Comparison of ENCODE assay signal across 24 cellular contexts in genomic region chr1:117702654-117703053, GRCh38.
"Had no signal": no experiment of that assay in that cellular context is flagged by ENCODE, and none has a peak within 500 bp of the region (broad histone marks: within the 10 kb centered on the region; RNA-seq: fewer than 3 reads in every experiment).

No MANE protein-coding gene starts in this region.

- H3K4me1 ChIP-seq: adrenal gland, left lung, right lobe of liver, suprapubic skin, tibial nerve had no signal

- H3K27ac Mint-ChIP-seq: activated CD4-positive, alpha-beta memory T cell treated with anti-CD3 and anti-CD28 coated beads, Interleukin-2, amount 10 ng/mL, durations not matched to agents 7 days and 5 days; activated CD4-positive, alpha-beta T cell treated with anti-CD3 and anti-CD28 coated beads, Interleukin-2, amount 10 ng/mL, durations not matched to agents 24 days and 14 days; activated naive CD4-positive, alpha-beta T cell treated with anti-CD3 and anti-CD28 coated beads, Interleukin-2, amount 50 U/mL, for 24 hours; mesothelial cell of epicardium; neural progenitor cell had no signal

- H3K9me3 Mint-ChIP-seq: mesothelial cell of epicardium had no signal

- H3K27ac ChIP-seq: adrenal gland, ascending aorta, brain microvascular endothelial cell, hepatocyte, left lung, neural progenitor cell, right lobe of liver, skin epidermis, stomach, suprapubic skin, tibial nerve had no signal

- H3K9me3 ChIP-seq: adrenal gland, ascending aorta, left lung, right lobe of liver, stomach, suprapubic skin had no signal

- H3K36me3 ChIP-seq: adrenal gland, ascending aorta, brain microvascular endothelial cell, left lung, neural progenitor cell, right lobe of liver, stomach, suprapubic skin, tibial nerve had no signal

- ATAC-seq: left lung; naive thymus-derived CD8-positive, alpha-beta T cell; right lobe of liver had no signal

- H3K27me3 ChIP-seq: adrenal gland, ascending aorta, brain microvascular endothelial cell, hepatocyte, neural progenitor cell, right lobe of liver, stomach, suprapubic skin, tibial nerve had no signal

- H3K4me3 ChIP-seq: adrenal gland, ascending aorta, hepatocyte, left lung, lung, neural progenitor cell, right lobe of liver, skin epidermis, stomach, suprapubic skin, tibial nerve had no signal

- H3K4me1 Mint-ChIP-seq: activated naive CD4-positive, alpha-beta T cell treated with anti-CD3 and anti-CD28 coated beads, Interleukin-2, amount 50 U/mL, for 24 hours; immature natural killer cell; neural progenitor cell had no signal

- H3K4me3 Mint-ChIP-seq: activated CD4-positive, alpha-beta memory T cell treated with anti-CD3 and anti-CD28 coated beads, Interleukin-2, amount 10 ng/mL, durations not matched to agents 7 days and 5 days; activated CD4-positive, alpha-beta T cell treated with anti-CD3 and anti-CD28 coated beads, Interleukin-2, amount 10 ng/mL, durations not matched to agents 24 days and 14 days; activated naive CD4-positive, alpha-beta T cell treated with anti-CD3 and anti-CD28 coated beads, Interleukin-2, amount 50 U/mL, for 24 hours; immature natural killer cell; mesothelial cell of epicardium; naive thymus-derived CD8-positive, alpha-beta T cell; neural progenitor cell had no signal

- H3K36me3 Mint-ChIP-seq: mesothelial cell of epicardium, neural progenitor cell had no signal

- DNase-seq: activated CD4-positive, alpha-beta memory T cell treated with anti-CD3 and anti-CD28 coated beads, Interleukin-2, amount 10 ng/mL, durations not matched to agents 7 days and 5 days; activated CD4-positive, alpha-beta T cell treated with anti-CD3 and anti-CD28 coated beads, Interleukin-2, amount 10 ng/mL, durations not matched to agents 24 days and 14 days; activated CD4-positive, CD25-positive, alpha-beta regulatory T cell; activated gamma-delta T cell treated with Interleukin-2 at 50 U/mL for 16 hours; adrenal gland; brain microvascular endothelial cell; effector memory CD4-positive, alpha-beta T cell; glutamatergic neuron; immature natural killer cell; left lung; naive thymus-derived CD8-positive, alpha-beta T cell; posterior cingulate gyrus; right lobe of liver; stimulated activated CD4-positive, alpha-beta T cell treated with anti-CD3 and anti-CD28 coated beads, Interleukin-1b, Interleukin-23, amount 100 ng/mL, for 48 hours; stomach had no signal
